ENCODE assay signal across 22 cellular contexts in genomic region chr7:13933106-13933505, GRCh38. TPM values are rescaled to one million over a fixed set of nuclear protein-coding genes. Genes with fewer than 3 reads are reported as not detected.
A peak's percentile ranks its signal among the peaks of the same experiment; 100 is the strongest.
DNase-seq lines count a peak whose midpoint lies in the region; ATAC-seq and TF ChIP-seq lines count a peak whose summit lies in the region.
"Had no signal": no experiment of that assay in that cellular context is flagged by ENCODE, and none has a peak within 500 bp of the region (broad histone marks: within the 10 kb centered on the region; RNA-seq: fewer than 3 reads in every experiment).

No MANE protein-coding gene starts in this region.

- H3K4me1 ChIP-seq in endodermal cell (ENCODE audit: control insufficient read depth, insufficient read depth, low read length): no peaks in the 10 kb centered on the region
- no peaks in the 10 kb centered on the region for H3K4me1 ChIP-seq in mesenchymal stem cell (ENCODE audit: control insufficient read depth, insufficient read depth, low read depth, low read length)
- H3K4me1 ChIP-seq in thoracic aorta (ENCODE audit: control insufficient read depth in 1 of 2, low read depth in 2 of 2): peaks cover 3 to 17% of the 10 kb centered on the region in 2 donors
- H3K4me1 ChIP-seq: parathyroid adenoma had no signal

- H2AFZ ChIP-seq in mesenchymal stem cell (ENCODE audit: low read depth, low read length): no peak overlapping the region
- H2AFZ ChIP-seq: parathyroid adenoma had no signal

- H3K9ac ChIP-seq in endodermal cell (ENCODE audit: extremely low read depth, low read length, poor library complexity, severe bottlenecking): no peak overlapping the region
- no peak overlapping the region for H3K9ac ChIP-seq in mesenchymal stem cell (ENCODE audit: low read length)
- H3K9ac ChIP-seq: parathyroid adenoma had no signal

- H3K36me3 ChIP-seq in endodermal cell (ENCODE audit: control insufficient read depth, insufficient read depth, low read length): peaks cover 3% of the 10 kb centered on the region
- peaks cover 24 to 82% of the 10 kb centered on the region in 2 experiments for H3K36me3 ChIP-seq in mesenchymal stem cell (ENCODE audit: control insufficient read depth in 1 of 2, insufficient read depth in 2 of 2, low read depth in 1 of 2, low read length in 2 of 2)
- H3K36me3 ChIP-seq in thoracic aorta: no peaks in the 10 kb centered on the region

- TF ChIP-seq CTCF in endodermal cell (conservative IDR thresholded peaks at IDR 0.05) (no peak), thoracic aorta (IDR thresholded peaks at IDR 0.05) (no peak), osteocyte (IDR thresholded peaks at IDR 0.05) (no peak)

- H3K27ac ChIP-seq in endodermal cell (ENCODE audit: low read depth, low read length): no peak overlapping the region
- no peak overlapping the region for H3K27ac ChIP-seq in mesenchymal stem cell (ENCODE audit: low read length, poor library complexity, severe bottlenecking)
- H3K27ac ChIP-seq in thoracic aorta: peak overlapping the region; percentile 4 to 20
- H3K27ac ChIP-seq: parathyroid adenoma had no signal

- no peak overlapping the region for H2AK5ac ChIP-seq in mesenchymal stem cell (ENCODE audit: low read length, severe bottlenecking)

- H2BK12ac ChIP-seq in mesenchymal stem cell (ENCODE audit: low read length in 2 of 2): peak overlapping the region; percentile 42 to 54

- H3K4me3 ChIP-seq in endodermal cell (ENCODE audit: low read length) (no peak overlapping the region), mesenchymal stem cell (ENCODE audit: insufficient read depth in 1 of 2, low read depth in 1 of 2, low read length in 2 of 2) (no peak overlapping the region), thoracic aorta (peak overlapping the region; percentile 41)

- H4K8ac ChIP-seq in mesenchymal stem cell (ENCODE audit: low read length): peak overlapping the region; percentile 63

- no peak overlapping the region for H3K4me2 ChIP-seq in mesenchymal stem cell (ENCODE audit: low read length, poor library complexity, severe bottlenecking)

- peaks cover 3% of the 10 kb centered on the region for H3K79me1 ChIP-seq in mesenchymal stem cell (replicated peaks; ENCODE audit: low read length, poor library complexity, severe bottlenecking)

- H2BK120ac ChIP-seq in mesenchymal stem cell (ENCODE audit: low read depth, low read length): no peak overlapping the region

- peak; percentile 26 for DNase-seq in M059J (ENCODE audit: low read depth)
- DNase-seq in endodermal cell: no peak
- DNase-seq in mesenchymal stem cell: peak; percentile 32
- no peak for DNase-seq in thoracic aorta (ENCODE audit: low spot score)
- DNase-seq in osteocyte (ENCODE audit: extremely low spot score, unreplicated experiment): no peak
- DNase-seq in NCI-H82 treated with DMSO at 0.1 percent for 48 hours (lab: John Stamatoyannopoulos, UW; ENCODE audit: unreplicated experiment): no peak
- DNase-seq: activated CD4-positive, alpha-beta T cell treated with anti-CD3 and anti-CD28 coated beads for 1 hour; activated naive CD4-positive, alpha-beta T cell treated with Interleukin-2 at 50 U/mL for 16 hours; activated T-cell treated with anti-CD3 and anti-CD28 coated beads, Interleukin-2, amount 50 U/mL, for 1 hour; amniotic stem cell; CD4-positive, alpha-beta T cell; DMS 273 treated with DMSO at 0.1 percent for 48 hours; GF-D8; HFFc6; KG1; naive B cell; NCI-H187 treated with DMSO at 0.1 percent for 48 hours had no signal

- H3K4ac ChIP-seq in mesenchymal stem cell (ENCODE audit: low read depth in 1 of 2, low read length in 2 of 2): peak overlapping the region in 1 of 2 experiments; percentile 71

- H3K18ac ChIP-seq in mesenchymal stem cell (ENCODE audit: low read depth in 1 of 2, low read length in 2 of 2): peak overlapping the region; percentile 50 to 66

- H3K4me1 Mint-ChIP-seq in endodermal cell (peaks cover 2% of the 10 kb centered on the region), osteocyte (ENCODE audit: unreplicated experiment) (no peaks in the 10 kb centered on the region)
- H3K4me1 Mint-ChIP-seq: memory B cell, naive B cell had no signal

- H3K4me3 Mint-ChIP-seq in endodermal cell (no peak overlapping the region), osteocyte (ENCODE audit: unreplicated experiment) (no peak overlapping the region)
- H3K4me3 Mint-ChIP-seq: CD4-positive, alpha-beta T cell; central memory CD8-positive, alpha-beta T cell; HFFc6; memory B cell; naive B cell had no signal

- H3K23ac ChIP-seq in mesenchymal stem cell (ENCODE audit: low read length in 2 of 2): peak overlapping the region in 1 of 2 experiments; percentile 59

- no peak overlapping the region for H2BK15ac ChIP-seq in mesenchymal stem cell (ENCODE audit: low read depth, poor library complexity, severe bottlenecking)

- no peak overlapping the region for H4K91ac ChIP-seq in mesenchymal stem cell (ENCODE audit: low read length)

- H2BK5ac ChIP-seq in mesenchymal stem cell (ENCODE audit: low read depth, low read length, poor library complexity, severe bottlenecking): no peak overlapping the region

- no peaks in the 10 kb centered on the region for H3K27me3 Mint-ChIP-seq in endodermal cell (ENCODE audit: insufficient read depth)
- H3K27me3 Mint-ChIP-seq in osteocyte (ENCODE audit: unreplicated experiment): no peaks in the 10 kb centered on the region
- H3K27me3 Mint-ChIP-seq: CD4-positive, alpha-beta T cell; central memory CD8-positive, alpha-beta T cell; memory B cell; naive B cell had no signal

- H3K9me3 ChIP-seq in endodermal cell (ENCODE audit: control insufficient read depth, low read length): no peaks in the 10 kb centered on the region
- H3K9me3 ChIP-seq in mesenchymal stem cell (ENCODE audit: control insufficient read depth, low read length): no peaks in the 10 kb centered on the region
- H3K9me3 ChIP-seq in thoracic aorta: no peaks in the 10 kb centered on the region

- H3K27ac Mint-ChIP-seq in endodermal cell (peak overlapping the region; percentile 25), osteocyte (ENCODE audit: unreplicated experiment) (no peak overlapping the region)
- H3K27ac Mint-ChIP-seq: CD4-positive, alpha-beta T cell; HFFc6; memory B cell; naive B cell had no signal

- H3K27me3 ChIP-seq in endodermal cell (ENCODE audit: control insufficient read depth, insufficient read depth, low read length, poor library complexity, severe bottlenecking) (no peaks in the 10 kb centered on the region), mesenchymal stem cell (ENCODE audit: control insufficient read depth in 1 of 2, insufficient read depth in 1 of 2, low read length in 2 of 2) (no peaks in the 10 kb centered on the region), thoracic aorta (replicated peaks; ENCODE audit: insufficient read depth) (no peaks in the 10 kb centered on the region)

- H3K36me3 Mint-ChIP-seq in endodermal cell (ENCODE audit: low read depth) (peaks cover 20% of the 10 kb centered on the region), osteocyte (ENCODE audit: unreplicated experiment) (peaks cover 11% of the 10 kb centered on the region)
- H3K36me3 Mint-ChIP-seq: memory B cell, naive B cell had no signal

- ATAC-seq in thoracic aorta (ENCODE audit: insufficient number of reproducible peaks, low FRiP score, low read depth): no peak
- ATAC-seq in GM21737 (IDR thresholded peaks at IDR 0.05; ENCODE audit: unreplicated experiment): no peak

- peak overlapping the region in 1 of 2 experiments; percentile 11 for H3K14ac ChIP-seq in mesenchymal stem cell (ENCODE audit: low read length in 2 of 2)

- 93 to 97% methylated on average over 3 of the region's 3 CpGs for WGBS in endodermal cell (ENCODE audit: insufficient coverage in 1 of 2, insufficient read length in 1 of 2), 2 experiments
- 72% methylated on average over 3 of the region's 3 CpGs for WGBS in mesenchymal stem cell

- H3K9me3 Mint-ChIP-seq in endodermal cell (no peaks in the 10 kb centered on the region), osteocyte (ENCODE audit: unreplicated experiment) (no peaks in the 10 kb centered on the region)
- H3K9me3 Mint-ChIP-seq: CD4-positive, alpha-beta T cell; central memory CD8-positive, alpha-beta T cell; HFFc6; memory B cell had no signal

RNA-seq across cellular contexts. Expression of gene ETV1, which starts 56.4 kb away (rescaled TPM):
- total RNA-seq in M059J (2014; rRNA removed; shearing (Covaris generic)): 9.0 and 11.9 TPM in 2 replicates
- total RNA-seq in endodermal cell (10 to 100 TPM; 15.8 to 31.2 TPM), thoracic aorta (1 to 10 TPM; 5.9 to 8.7 TPM), osteocyte (14.5 and 15.2 TPM in 2 replicates)
- polyA plus RNA-seq in endodermal cell (2013, experiment 1 of 2): 43.7 TPM
- polyA plus RNA-seq in endodermal cell (2013, experiment 2 of 2): 49.3 TPM
- polyA plus RNA-seq in mesenchymal stem cell (2013, experiment 1 of 2): 47.3 TPM
- polyA plus RNA-seq in mesenchymal stem cell (2013, experiment 2 of 2): 49.7 TPM
- total RNA-seq: CD4-positive, alpha-beta T cell; OCI-LY7 had no signal

Comparison
In these comparisons a context has a peak if more than half of its experiments do, and no peak if none do; other contexts are left out.
1. DNase-seq: peak in M059J (single experiment) and mesenchymal stem cell (single experiment); none in endodermal cell (single experiment), thoracic aorta (single experiment), osteocyte (single experiment) and NCI-H82 treated with DMSO at 0.1 percent for 48 hours (single experiment).
2. H3K27ac ChIP-seq: peak in thoracic aorta (2 of 2); none in endodermal cell (single experiment) and mesenchymal stem cell (single experiment).